In the genomic region with DNA sequence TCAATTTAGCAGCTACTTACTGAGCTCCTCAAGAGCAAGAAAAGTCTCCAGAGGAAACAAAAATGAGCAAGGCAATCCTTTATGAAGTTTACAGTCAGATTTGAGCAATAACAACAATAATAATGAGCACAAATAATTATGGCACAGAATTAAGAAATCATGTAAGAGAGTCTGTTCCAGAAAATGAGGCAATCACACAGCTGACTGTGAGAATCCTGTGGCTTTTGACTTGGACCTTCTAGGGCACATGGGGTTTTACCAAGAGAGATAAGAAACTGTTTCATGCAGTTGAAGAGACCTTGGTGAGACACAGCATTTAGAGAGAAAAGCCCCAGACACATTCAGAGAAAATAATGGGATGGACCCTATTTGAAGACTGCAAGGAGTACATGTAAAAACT, we compare ENCODE assay signal across 19 cellular contexts.
DNase-seq lines count a peak whose midpoint lies in the region; ATAC-seq and TF ChIP-seq lines count a peak whose summit lies in the region.
"Had no signal": no experiment of that assay in that cellular context is flagged by ENCODE, and none has a peak within 500 bp of the region (broad histone marks: within the 10 kb centered on the region; RNA-seq: fewer than 3 reads in every experiment).

No MANE protein-coding gene starts in this region.

- no peaks in the 10 kb centered on the region for H3K36me3 Mint-ChIP-seq in nephron (ENCODE audit: low read depth)
- no peaks in the 10 kb centered on the region for H3K36me3 Mint-ChIP-seq in stimulated activated memory B cell treated with anti-CD40 and anti-IgM and Interleukin-4, amounts not matched to agents 10 μg/mL and 1 μg/mL and 100 μg/mL, for 72 hours
- H3K36me3 Mint-ChIP-seq in activated T-helper 2 cell treated with anti-CD3 and anti-CD28 coated beads, Interferon-gamma antibody, Interleukin-2, Interleukin-4, amounts not matched to agents 10 μg/mL and 5 μg/mL and 100 μg/mL, durations not matched to agents 14 hours and 24 hours and 36 hours (ENCODE audit: low read depth): no peaks in the 10 kb centered on the region

- peaks cover 15% of the 10 kb centered on the region for H3K4me1 ChIP-seq in adipocyte (ENCODE audit: control insufficient read depth, insufficient read depth, low read length)
- no peaks in the 10 kb centered on the region for H3K4me1 ChIP-seq in Peyer's patch
- peaks cover 4% of the 10 kb centered on the region for H3K4me1 ChIP-seq in A673 (ENCODE audit: insufficient read depth, low read length, poor library complexity, severe bottlenecking)

- no peak overlapping the region for H3K4me3 Mint-ChIP-seq in nephron
- H3K4me3 Mint-ChIP-seq in stimulated activated memory B cell treated with anti-CD40 and anti-IgM and Interleukin-4, amounts not matched to agents 10 μg/mL and 1 μg/mL and 100 μg/mL, for 72 hours: no peak overlapping the region
- no peak overlapping the region for H3K4me3 Mint-ChIP-seq in activated T-helper 2 cell treated with anti-CD3 and anti-CD28 coated beads, Interferon-gamma antibody, Interleukin-2, Interleukin-4, amounts not matched to agents 10 μg/mL and 5 μg/mL and 100 μg/mL, durations not matched to agents 14 hours and 24 hours and 36 hours (ENCODE audit: low read depth)
- H3K4me3 Mint-ChIP-seq: B cell; CD4-positive, alpha-beta T cell had no signal

- peaks cover 18% of the 10 kb centered on the region for H3K4me1 Mint-ChIP-seq in nephron
- H3K4me1 Mint-ChIP-seq in stimulated activated memory B cell treated with anti-CD40 and anti-IgM and Interleukin-4, amounts not matched to agents 10 μg/mL and 1 μg/mL and 100 μg/mL, for 72 hours: no peaks in the 10 kb centered on the region
- no peaks in the 10 kb centered on the region for H3K4me1 Mint-ChIP-seq in activated T-helper 2 cell treated with anti-CD3 and anti-CD28 coated beads, Interferon-gamma antibody, Interleukin-2, Interleukin-4, amounts not matched to agents 10 μg/mL and 5 μg/mL and 100 μg/mL, durations not matched to agents 14 hours and 24 hours and 36 hours (ENCODE audit: low read depth)
- H3K4me1 Mint-ChIP-seq: B cell had no signal

- TF ChIP-seq POLR2A in Peyer's patch (IDR thresholded peaks at IDR 0.05): no peak

- TF ChIP-seq CTCF in fibroblast of mammary gland (conservative IDR thresholded peaks at IDR 0.05; ENCODE audit: control insufficient read depth, insufficient read depth, low read depth, low read length) (no peak), nephron (IDR thresholded peaks at IDR 0.05; ENCODE audit: unreplicated experiment in 3 of 3) (no peak), Peyer's patch (IDR thresholded peaks at IDR 0.05) (no peak), A673 (conservative IDR thresholded peaks at IDR 0.05; ENCODE audit: low read depth, low read length) (no peak)

- CTCF ChIA-PET in A673 (lab: Charles Lee): no interaction called here

- H3K27me3 ChIP-seq in adipocyte (replicated peaks; ENCODE audit: control insufficient read depth, insufficient read depth, low read length) (peaks cover 10% of the 10 kb centered on the region), Peyer's patch (no peaks in the 10 kb centered on the region), A673 (replicated peaks; ENCODE audit: insufficient read depth, low read depth, low read length, poor library complexity) (peaks cover 3% of the 10 kb centered on the region)

- H3K36me3 ChIP-seq in adipocyte (ENCODE audit: control insufficient read depth, insufficient read depth, low read length, severe bottlenecking) (no peaks in the 10 kb centered on the region), Peyer's patch (no peaks in the 10 kb centered on the region), A673 (ENCODE audit: insufficient read depth, low read length, poor library complexity, severe bottlenecking) (no peaks in the 10 kb centered on the region)
- H3K36me3 ChIP-seq: HAP-1 had no signal

- no peak for ATAC-seq in stimulated activated memory B cell treated with anti-CD40 and anti-IgM and Interleukin-4, amounts not matched to agents 10 μg/mL and 1 μg/mL and 100 μg/mL, for 72 hours
- ATAC-seq: K562 had no signal

- peak overlapping the region in 2 of 3 experiments; percentile 8 to 14 for H3K27ac Mint-ChIP-seq in nephron
- no peak overlapping the region for H3K27ac Mint-ChIP-seq in stimulated activated memory B cell treated with anti-CD40 and anti-IgM and Interleukin-4, amounts not matched to agents 10 μg/mL and 1 μg/mL and 100 μg/mL, for 72 hours
- H3K27ac Mint-ChIP-seq in activated T-helper 2 cell treated with anti-CD3 and anti-CD28 coated beads, Interferon-gamma antibody, Interleukin-2, Interleukin-4, amounts not matched to agents 10 μg/mL and 5 μg/mL and 100 μg/mL, durations not matched to agents 14 hours and 24 hours and 36 hours: no peak overlapping the region
- H3K27ac Mint-ChIP-seq: B cell; CD4-positive, alpha-beta T cell had no signal

- no peak overlapping the region for H3K4me3 ChIP-seq in adipocyte (ENCODE audit: low read length)
- no peak overlapping the region for H3K4me3 ChIP-seq in fibroblast of mammary gland (ENCODE audit: control insufficient read depth, low read depth, low read length)
- H3K4me3 ChIP-seq in Peyer's patch: no peak overlapping the region
- no peak overlapping the region for H3K4me3 ChIP-seq in A673 (ENCODE audit: low read depth, low read length, poor library complexity, severe bottlenecking)
- H3K4me3 ChIP-seq: HAP-1, K562 had no signal

- peaks cover 5% of the 10 kb centered on the region for H3K9me3 ChIP-seq in adipocyte (ENCODE audit: control insufficient read depth, low read length)
- no peaks in the 10 kb centered on the region for H3K9me3 ChIP-seq in Peyer's patch
- no peaks in the 10 kb centered on the region for H3K9me3 ChIP-seq in A673 (ENCODE audit: low read depth, low read length, poor library complexity, severe bottlenecking)
- H3K9me3 ChIP-seq: HAP-1 had no signal

- no peaks in the 10 kb centered on the region for H3K9me3 Mint-ChIP-seq in nephron
- no peaks in the 10 kb centered on the region for H3K9me3 Mint-ChIP-seq in stimulated activated memory B cell treated with anti-CD40 and anti-IgM and Interleukin-4, amounts not matched to agents 10 μg/mL and 1 μg/mL and 100 μg/mL, for 72 hours
- H3K9me3 Mint-ChIP-seq in activated T-helper 2 cell treated with anti-CD3 and anti-CD28 coated beads, Interferon-gamma antibody, Interleukin-2, Interleukin-4, amounts not matched to agents 10 μg/mL and 5 μg/mL and 100 μg/mL, durations not matched to agents 14 hours and 24 hours and 36 hours: no peaks in the 10 kb centered on the region
- H3K9me3 Mint-ChIP-seq: CD4-positive, alpha-beta T cell had no signal

- intact Hi-C loops in activated T-helper 2 cell treated with anti-CD3 and anti-CD28 coated beads, Interferon-gamma antibody, Interleukin-2, Interleukin-4, amounts not matched to agents 10 μg/mL and 5 μg/mL and 100 μg/mL, durations not matched to agents 14 hours and 24 hours and 36 hours (cut with micrococcal nuclease): no loop called here
- intact Hi-C loops in A673 (cut with micrococcal nuclease; ENCODE audit: unreplicated experiment): no loop called here

- BruUV-seq in A673 (replicated peaks; lab: Mats Ljungman, UMichigan): no TSS peak

- POLR2A ChIA-PET in A673 (lab: Charles Lee; ENCODE audit: low non-redundant PET): no interaction called here

- H3K27me3 Mint-ChIP-seq in nephron (ENCODE audit: low read depth): no peaks in the 10 kb centered on the region
- no peaks in the 10 kb centered on the region for H3K27me3 Mint-ChIP-seq in stimulated activated memory B cell treated with anti-CD40 and anti-IgM and Interleukin-4, amounts not matched to agents 10 μg/mL and 1 μg/mL and 100 μg/mL, for 72 hours
- H3K27me3 Mint-ChIP-seq in activated T-helper 2 cell treated with anti-CD3 and anti-CD28 coated beads, Interferon-gamma antibody, Interleukin-2, Interleukin-4, amounts not matched to agents 10 μg/mL and 5 μg/mL and 100 μg/mL, durations not matched to agents 14 hours and 24 hours and 36 hours (ENCODE audit: low read depth): no peaks in the 10 kb centered on the region
- H3K27me3 Mint-ChIP-seq: B cell; CD4-positive, alpha-beta T cell had no signal

- H3K27ac ChIP-seq in Peyer's patch: no peak overlapping the region
- H3K27ac ChIP-seq in A673 (ENCODE audit: low read depth, low read length, poor library complexity, severe bottlenecking): no peak overlapping the region
- H3K27ac ChIP-seq: HL-60 had no signal

- no peak overlapping the region for H3K9ac ChIP-seq in adipocyte (ENCODE audit: low read length)

- DNase-seq in GM04503 (ENCODE audit: low read depth): peak; percentile 18
- DNase-seq in adipocyte (ENCODE audit: low read depth): peak; percentile 42
- peak; percentile 19 for DNase-seq in fibroblast of mammary gland (ENCODE audit: low read depth)
- DNase-seq in Peyer's patch: no peak
- DNase-seq in activated T-helper 2 cell treated with anti-CD3 and anti-CD28 coated beads, Interferon-gamma antibody, Interleukin-2, Interleukin-4, amounts not matched to agents 10 μg/mL and 5 μg/mL and 100 μg/mL, durations not matched to agents 14 hours and 24 hours and 36 hours (ENCODE audit: low spot score): no peak
- no peak for DNase-seq in A673 (ENCODE audit: low spot score)
- DNase-seq: ACHN; CD4-positive, alpha-beta T cell; NCI-H1092; NCI-H146; NCI-H2081 treated with DMSO at 0.1 percent for 48 hours; NCI-H524; SIG-M5 had no signal

Comparison
In these comparisons a context has a peak if more than half of its experiments do, and no peak if none do; other contexts are left out.
1. DNase-seq: peak in GM04503 (single experiment), adipocyte (single experiment) and fibroblast of mammary gland (single experiment); none in Peyer's patch (0 of 3), activated T-helper 2 cell treated with anti-CD3 and anti-CD28 coated beads, Interferon-gamma antibody, Interleukin-2, Interleukin-4, amounts not matched to agents 10 μg/mL and 5 μg/mL and 100 μg/mL, durations not matched to agents 14 hours and 24 hours and 36 hours (single experiment) and A673 (single experiment).
2. H3K27ac Mint-ChIP-seq: peak in nephron (2 of 3); none in stimulated activated memory B cell treated with anti-CD40 and anti-IgM and Interleukin-4, amounts not matched to agents 10 μg/mL and 1 μg/mL and 100 μg/mL, for 72 hours (single experiment) and activated T-helper 2 cell treated with anti-CD3 and anti-CD28 coated beads, Interferon-gamma antibody, Interleukin-2, Interleukin-4, amounts not matched to agents 10 μg/mL and 5 μg/mL and 100 μg/mL, durations not matched to agents 14 hours and 24 hours and 36 hours (single experiment).